In genomic region chr10:110610308-110610774, GRCh38 we compare ENCODE assay signal across 8 cellular contexts. TPM values are rescaled to one million over a fixed set of nuclear protein-coding genes. Genes with fewer than 3 reads are reported as not detected.
DNase-seq lines count a peak whose midpoint lies in the region; TF ChIP-seq lines count a peak whose summit lies in the region.

No MANE protein-coding gene starts in this region.

- peaks cover 39% of the 10 kb centered on the region for H3K4me1 Mint-ChIP-seq in activated T-cell treated with anti-CD3 and anti-CD28 coated beads, Interleukin-2, amount 50 U/mL, for 24 hours (ENCODE audit: low read depth)

- TF ChIP-seq CTCF in LNCaP clone FGC (IDR thresholded peaks at IDR 0.05; ENCODE audit: control insufficient read depth, extremely low read depth, insufficient read depth) (peak; percentile 78), left ventricle myocardium inferior (IDR thresholded peaks at IDR 0.05; ENCODE audit: borderline replicate concordance) (peak; percentile 85)

- intact Hi-C loops in left ventricle myocardium inferior (cut with micrococcal nuclease), result no loop called here

- H3K36me3 Mint-ChIP-seq in activated T-cell treated with anti-CD3 and anti-CD28 coated beads, Interleukin-2, amount 50 U/mL, for 24 hours (ENCODE audit: low read depth), result peaks cover 34% of the 10 kb centered on the region

- H3K27me3 Mint-ChIP-seq in activated T-cell treated with anti-CD3 and anti-CD28 coated beads, Interleukin-2, amount 50 U/mL, for 24 hours, result no peaks in the 10 kb centered on the region

- H3K36me3 ChIP-seq in adipocyte (ENCODE audit: control insufficient read depth, insufficient read depth, low read length, severe bottlenecking), result peaks cover 9% of the 10 kb centered on the region
- peaks cover 18% of the 10 kb centered on the region for H3K36me3 ChIP-seq in left ventricle myocardium inferior
- H3K36me3 ChIP-seq in MG63, result peaks cover 7% of the 10 kb centered on the region

- H3K9me3 ChIP-seq in adipocyte (ENCODE audit: control insufficient read depth, low read length), result no peaks in the 10 kb centered on the region
- no peaks in the 10 kb centered on the region for H3K9me3 ChIP-seq in left ventricle myocardium inferior (replicated peaks)
- no peaks in the 10 kb centered on the region for H3K9me3 ChIP-seq in MG63

- no peak overlapping the region for H3K9ac ChIP-seq in adipocyte (ENCODE audit: low read length)

- H3K27me3 ChIP-seq in adipocyte (replicated peaks; ENCODE audit: control insufficient read depth, insufficient read depth, low read length) (peaks cover 19% of the 10 kb centered on the region), left ventricle myocardium inferior (ENCODE audit: low read depth) (no peaks in the 10 kb centered on the region), MG63 (no peaks in the 10 kb centered on the region)

- H3K4me1 ChIP-seq in adipocyte (ENCODE audit: control insufficient read depth, insufficient read depth, low read length) (peaks cover 16% of the 10 kb centered on the region), left ventricle myocardium inferior (peaks cover 28% of the 10 kb centered on the region)

- H3K4me3 ChIP-seq in LNCaP clone FGC (ENCODE audit: low read depth, low read length) (no peak overlapping the region), adipocyte (ENCODE audit: low read length) (no peak overlapping the region), left ventricle myocardium inferior (no peak overlapping the region), MG63 (no peak overlapping the region)

- H3K27ac ChIP-seq in left ventricle myocardium inferior (replicated peaks), result peak overlapping the region; percentile 69

- DNase-seq in activated T-cell treated with anti-CD3 and anti-CD28 coated beads for 1 hour (ENCODE audit: low read depth) (peak; percentile 36), LNCaP clone FGC (ENCODE audit: low read depth) (no peak), SHP77 treated with DMSO at 0.1 percent for 48 hours (lab: John Stamatoyannopoulos, UW) (peak; percentile 50), adipocyte (ENCODE audit: low read depth) (peak; percentile 74), left ventricle myocardium inferior (no peak), putamen (ENCODE audit: low spot score) (peak; percentile 45), MG63 (no peak)
- no peak for DNase-seq in activated T-cell treated with anti-CD3 and anti-CD28 coated beads, Interleukin-2, amount 50 U/mL, for 24 hours

- H3K4me3 Mint-ChIP-seq in activated T-cell treated with anti-CD3 and anti-CD28 coated beads, Interleukin-2, amount 50 U/mL, for 24 hours, result no peak overlapping the region

- H3K27ac Mint-ChIP-seq in activated T-cell treated with anti-CD3 and anti-CD28 coated beads, Interleukin-2, amount 50 U/mL, for 24 hours, result no peak overlapping the region

- H3K9me3 Mint-ChIP-seq in activated T-cell treated with anti-CD3 and anti-CD28 coated beads, Interleukin-2, amount 50 U/mL, for 24 hours, result no peaks in the 10 kb centered on the region

RNA-seq across cellular contexts. Expression of gene RBM20, which starts 33.8 kb away (rescaled TPM):
- 101 TPM for total RNA-seq in left ventricle myocardium inferior
- total RNA-seq in MG63 (2014; rRNA removed; shearing (Covaris generic); ENCODE audit: low replicate concordance), result not detected in 2 replicates

RNA-seq across cellular contexts. Expression of gene SMC3, which starts 42.8 kb away (rescaled TPM):
- 20.9 TPM for total RNA-seq in left ventricle myocardium inferior
- 25.4 and 43.4 TPM in 2 replicates for total RNA-seq in MG63 (2014; rRNA removed; shearing (Covaris generic); ENCODE audit: low replicate concordance)

Comparison
In these comparisons a context has a peak if more than half of its experiments do, and no peak if none do; other contexts are left out.
1. DNase-seq: peak in activated T-cell treated with anti-CD3 and anti-CD28 coated beads for 1 hour (single experiment), SHP77 treated with DMSO at 0.1 percent for 48 hours (single experiment), adipocyte (single experiment) and putamen (single experiment); none in activated T-cell treated with anti-CD3 and anti-CD28 coated beads, Interleukin-2, amount 50 U/mL, for 24 hours (single experiment), LNCaP clone FGC (single experiment), left ventricle myocardium inferior (single experiment) and MG63 (single experiment).
2. RNA of gene RBM20, which starts 33.8 kb away (total RNA-seq): 101 TPM in left ventricle myocardium inferior (single experiment); not detected in MG63; every median in the first group is over 100 times any median in the second.